3 cellular contexts compared by ENCODE assay signal in the genomic region with DNA sequence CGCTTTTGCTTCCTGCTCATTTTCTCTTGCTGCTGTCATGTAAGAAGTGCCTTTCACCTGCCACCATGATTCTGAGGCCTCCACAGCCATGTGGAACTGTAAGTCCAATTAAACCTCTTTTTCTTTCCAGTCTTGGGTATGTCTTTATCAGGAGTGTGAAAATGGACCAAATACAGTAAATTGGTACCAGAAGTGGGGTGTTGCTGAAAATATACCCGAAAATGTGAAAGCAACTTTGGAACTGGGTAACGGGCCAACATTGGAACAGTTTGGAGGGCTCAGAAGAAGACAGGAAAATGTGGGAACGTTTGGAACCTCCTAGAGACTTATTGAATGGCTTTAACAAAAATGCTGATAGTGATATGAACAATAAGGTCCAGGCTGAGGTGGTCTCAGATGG. TPM values are rescaled to one million over a fixed set of nuclear protein-coding genes. Genes with fewer than 3 reads are reported as not detected.
"Had no signal": no experiment of that assay in that cellular context is flagged by ENCODE, and none has a peak within 500 bp of the region (broad histone marks: within the 10 kb centered on the region; RNA-seq: fewer than 3 reads in every experiment).

No MANE protein-coding gene starts in this region.

RNA-seq across cellular contexts. Expression of a gene that starts 47.0 kb away (rescaled TPM):
- total RNA-seq: HepG2, HT-29, IMR-90 had no signal
- polyA plus RNA-seq: IMR-90 had no signal
